ENCODE assay signal across 16 cellular contexts in the genomic region with DNA sequence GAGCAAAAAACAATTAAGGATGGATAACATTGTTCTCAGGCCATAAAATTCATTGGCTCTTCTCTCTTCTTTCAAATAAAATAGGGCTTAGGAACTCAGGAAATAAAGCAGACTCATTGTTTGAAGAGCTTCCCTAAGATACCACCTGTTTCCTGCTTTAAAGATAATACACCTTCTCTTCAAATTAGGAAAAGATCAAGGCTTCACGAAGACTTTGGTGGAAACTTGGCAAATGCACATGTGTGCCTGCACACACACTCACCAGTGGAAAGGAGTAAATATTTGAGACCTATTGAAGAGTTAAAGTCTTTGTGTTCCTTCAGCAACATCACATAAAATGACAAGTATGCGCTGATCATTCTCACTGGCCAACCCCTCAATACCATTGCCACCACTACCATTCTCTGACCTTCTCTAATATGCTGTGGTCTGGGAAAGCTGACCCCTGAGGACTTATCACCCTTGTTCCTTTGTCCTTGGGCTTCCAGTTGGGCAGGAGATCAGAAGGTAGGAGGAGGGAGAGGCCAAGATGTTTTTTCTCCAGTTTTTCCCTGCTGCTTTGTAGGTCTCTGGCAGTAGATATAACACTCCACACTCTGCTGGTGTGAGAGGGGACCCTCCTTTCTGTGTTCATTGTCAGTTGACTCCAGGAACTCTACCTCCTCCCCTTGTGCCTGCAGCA.
"Had no signal": no experiment of that assay in that cellular context is flagged by ENCODE, and none has a peak within 500 bp of the region (broad histone marks: within the 10 kb centered on the region; RNA-seq: fewer than 3 reads in every experiment).

No MANE protein-coding gene starts in this region.

- H3K4me1 ChIP-seq: colonic mucosa, esophagus squamous epithelium, stomach had no signal

- H3K9me3 ChIP-seq: colonic mucosa, esophagus squamous epithelium, psoas muscle, stomach had no signal

- DNase-seq: activated CD4-positive, alpha-beta T cell treated with anti-CD3 and anti-CD28 coated beads, Interleukin-2, amount 10 ng/mL, durations not matched to agents 7 days and 5 days; activated CD8-positive, alpha-beta T cell treated with anti-CD3 and anti-CD28 coated beads, Interleukin-2, amount 10 ng/mL, durations not matched to agents 7 days and 5 days; activated naive CD4-positive, alpha-beta T cell treated with anti-CD3 and anti-CD28 coated beads for 36 hours; activated T-cell treated with anti-CD3 and anti-CD28 coated beads, Interleukin-2, amount 50 U/mL, for 24 hours; anterior cingulate cortex; colonic mucosa; esophagus squamous epithelium; mesenchymal stem cell; naive thymus-derived CD4-positive, alpha-beta T cell; psoas muscle; stimulated activated CD4-positive, alpha-beta T cell treated with anti-CD3 and anti-CD28 coated beads, Interleukin-4, amount 100 ng/mL, for 1 hour; stomach had no signal

- H3K27me3 ChIP-seq: colonic mucosa, esophagus squamous epithelium, stomach had no signal

- FAIRE-seq: TTC549 had no signal

- H3K27ac ChIP-seq: colonic mucosa, esophagus squamous epithelium, psoas muscle, stomach had no signal

- H3K4me2 ChIP-seq: smooth muscle cell had no signal

- H3K4me3 ChIP-seq: colonic mucosa, esophagus squamous epithelium, psoas muscle, smooth muscle cell, stomach had no signal

- ATAC-seq: activated CD4-positive, CD25-positive, alpha-beta regulatory T cell treated with anti-CD3 and anti-CD28 coated beads, Interleukin-2, amount 50 U/mL, for 24 hours; activated CD8-positive, alpha-beta T cell treated with anti-CD3 and anti-CD28 coated beads, Interleukin-2, amount 10 ng/mL, durations not matched to agents 7 days and 5 days; naive thymus-derived CD4-positive, alpha-beta T cell; psoas muscle; sciatic nerve had no signal

- H3K36me3 ChIP-seq: colonic mucosa, esophagus squamous epithelium, stomach had no signal
